ENCODE assay signal across 20 cellular contexts in genomic region chr5:95988094-95988493, GRCh38.
"Had no signal": no experiment of that assay in that cellular context is flagged by ENCODE, and none has a peak within 500 bp of the region (broad histone marks: within the 10 kb centered on the region; RNA-seq: fewer than 3 reads in every experiment).

No MANE protein-coding gene starts in this region.

- H3K4me1 Mint-ChIP-seq: activated CD4-positive, alpha-beta T cell treated with anti-CD3 and anti-CD28 coated beads, Interleukin-2, amount 10 ng/mL, durations not matched to agents 24 days and 14 days; activated naive CD8-positive, alpha-beta T cell treated with anti-CD3 and anti-CD28 coated beads, Interleukin-2, amount 10 ng/mL, durations not matched to agents 7 days and 5 days; activated T-helper 17 cell treated with anti-CD3 and anti-CD28 coated beads, Interleukin-2, amount 50 U/mL, for 72 hours; brain; immature natural killer cell; naive thymus-derived CD4-positive, alpha-beta T cell had no signal

- H3K4me1 ChIP-seq: parathyroid adenoma, tibial nerve had no signal

- DNase-seq: activated CD4-positive, alpha-beta T cell treated with anti-CD3 and anti-CD28 coated beads, Interleukin-2, amount 10 ng/mL, durations not matched to agents 24 days and 14 days; activated CD4-positive, CD25-positive, alpha-beta regulatory T cell; activated CD8-positive, alpha-beta T cell treated with anti-CD3 and anti-CD28 coated beads for 36 hours; activated naive CD4-positive, alpha-beta T cell; activated naive CD8-positive, alpha-beta T cell treated with anti-CD3 and anti-CD28 coated beads, Interleukin-2, amount 10 ng/mL, durations not matched to agents 7 days and 5 days; activated T-cell treated with anti-CD3 and anti-CD28 coated beads, Interleukin-2, amount 50 U/mL, for 1 hour; amygdala; head of caudate nucleus; immature natural killer cell; kidney glomerular epithelial cell; mesenchymal stem cell; naive thymus-derived CD4-positive, alpha-beta T cell; retina; stimulated activated CD8-positive, alpha-beta memory T cell treated with anti-CD3 and anti-CD28 coated beads, Interleukin-4, amount 100 ng/mL, for 48 hours; stimulated activated naive CD4-positive, alpha-beta T cell had no signal

- H3K36me3 Mint-ChIP-seq: activated naive CD8-positive, alpha-beta T cell treated with anti-CD3 and anti-CD28 coated beads, Interleukin-2, amount 10 ng/mL, durations not matched to agents 7 days and 5 days; brain; immature natural killer cell; naive thymus-derived CD4-positive, alpha-beta T cell had no signal

- H3K79me2 ChIP-seq: parathyroid adenoma had no signal

- H2AFZ ChIP-seq: parathyroid adenoma had no signal

- H3K27ac Mint-ChIP-seq: activated CD4-positive, alpha-beta T cell treated with anti-CD3 and anti-CD28 coated beads, Interleukin-2, amount 10 ng/mL, durations not matched to agents 24 days and 14 days; activated CD8-positive, alpha-beta T cell treated with anti-CD3 and anti-CD28 coated beads for 36 hours; activated naive CD8-positive, alpha-beta T cell treated with anti-CD3 and anti-CD28 coated beads, Interleukin-2, amount 10 ng/mL, durations not matched to agents 7 days and 5 days; activated T-helper 17 cell treated with anti-CD3 and anti-CD28 coated beads, Interleukin-2, amount 50 U/mL, for 72 hours; brain; immature natural killer cell; naive thymus-derived CD4-positive, alpha-beta T cell had no signal

- H3K9me3 ChIP-seq: neutrophil, tibial nerve had no signal

- H3K4me3 ChIP-seq: tibial nerve had no signal

- H3K4me3 Mint-ChIP-seq: activated CD4-positive, alpha-beta T cell treated with anti-CD3 and anti-CD28 coated beads, Interleukin-2, amount 10 ng/mL, durations not matched to agents 24 days and 14 days; activated CD8-positive, alpha-beta T cell treated with anti-CD3 and anti-CD28 coated beads for 36 hours; activated naive CD8-positive, alpha-beta T cell treated with anti-CD3 and anti-CD28 coated beads, Interleukin-2, amount 10 ng/mL, durations not matched to agents 7 days and 5 days; activated T-helper 17 cell treated with anti-CD3 and anti-CD28 coated beads, Interleukin-2, amount 50 U/mL, for 72 hours; brain; immature natural killer cell; naive thymus-derived CD4-positive, alpha-beta T cell had no signal

- H3K27me3 Mint-ChIP-seq: activated T-helper 17 cell treated with anti-CD3 and anti-CD28 coated beads, Interleukin-2, amount 50 U/mL, for 72 hours; brain had no signal

- H3K9me3 Mint-ChIP-seq: activated CD4-positive, alpha-beta T cell treated with anti-CD3 and anti-CD28 coated beads, Interleukin-2, amount 10 ng/mL, durations not matched to agents 24 days and 14 days; activated CD8-positive, alpha-beta T cell treated with anti-CD3 and anti-CD28 coated beads for 36 hours; activated naive CD8-positive, alpha-beta T cell treated with anti-CD3 and anti-CD28 coated beads, Interleukin-2, amount 10 ng/mL, durations not matched to agents 7 days and 5 days; activated T-helper 17 cell treated with anti-CD3 and anti-CD28 coated beads, Interleukin-2, amount 50 U/mL, for 72 hours; brain; immature natural killer cell; naive thymus-derived CD4-positive, alpha-beta T cell had no signal

- H3K27ac ChIP-seq: neutrophil, parathyroid adenoma, tibial nerve had no signal

- H3K27me3 ChIP-seq: neutrophil, tibial nerve had no signal

- H3K36me3 ChIP-seq: neutrophil, tibial nerve had no signal

- H3K9ac ChIP-seq: parathyroid adenoma had no signal
